In genomic region chr12:79006306-79006705, GRCh38 we compare ENCODE assay signal across 1 cellular context.
TF ChIP-seq lines count a peak whose summit lies in the region.

No MANE protein-coding gene starts in this region.

TF ChIP-seq in GM23338, 12 proteins besides CTCF, POLR2A, EP300 and RAD21 (continued from another document):
- TF ChIP-seq, protein P1, sequence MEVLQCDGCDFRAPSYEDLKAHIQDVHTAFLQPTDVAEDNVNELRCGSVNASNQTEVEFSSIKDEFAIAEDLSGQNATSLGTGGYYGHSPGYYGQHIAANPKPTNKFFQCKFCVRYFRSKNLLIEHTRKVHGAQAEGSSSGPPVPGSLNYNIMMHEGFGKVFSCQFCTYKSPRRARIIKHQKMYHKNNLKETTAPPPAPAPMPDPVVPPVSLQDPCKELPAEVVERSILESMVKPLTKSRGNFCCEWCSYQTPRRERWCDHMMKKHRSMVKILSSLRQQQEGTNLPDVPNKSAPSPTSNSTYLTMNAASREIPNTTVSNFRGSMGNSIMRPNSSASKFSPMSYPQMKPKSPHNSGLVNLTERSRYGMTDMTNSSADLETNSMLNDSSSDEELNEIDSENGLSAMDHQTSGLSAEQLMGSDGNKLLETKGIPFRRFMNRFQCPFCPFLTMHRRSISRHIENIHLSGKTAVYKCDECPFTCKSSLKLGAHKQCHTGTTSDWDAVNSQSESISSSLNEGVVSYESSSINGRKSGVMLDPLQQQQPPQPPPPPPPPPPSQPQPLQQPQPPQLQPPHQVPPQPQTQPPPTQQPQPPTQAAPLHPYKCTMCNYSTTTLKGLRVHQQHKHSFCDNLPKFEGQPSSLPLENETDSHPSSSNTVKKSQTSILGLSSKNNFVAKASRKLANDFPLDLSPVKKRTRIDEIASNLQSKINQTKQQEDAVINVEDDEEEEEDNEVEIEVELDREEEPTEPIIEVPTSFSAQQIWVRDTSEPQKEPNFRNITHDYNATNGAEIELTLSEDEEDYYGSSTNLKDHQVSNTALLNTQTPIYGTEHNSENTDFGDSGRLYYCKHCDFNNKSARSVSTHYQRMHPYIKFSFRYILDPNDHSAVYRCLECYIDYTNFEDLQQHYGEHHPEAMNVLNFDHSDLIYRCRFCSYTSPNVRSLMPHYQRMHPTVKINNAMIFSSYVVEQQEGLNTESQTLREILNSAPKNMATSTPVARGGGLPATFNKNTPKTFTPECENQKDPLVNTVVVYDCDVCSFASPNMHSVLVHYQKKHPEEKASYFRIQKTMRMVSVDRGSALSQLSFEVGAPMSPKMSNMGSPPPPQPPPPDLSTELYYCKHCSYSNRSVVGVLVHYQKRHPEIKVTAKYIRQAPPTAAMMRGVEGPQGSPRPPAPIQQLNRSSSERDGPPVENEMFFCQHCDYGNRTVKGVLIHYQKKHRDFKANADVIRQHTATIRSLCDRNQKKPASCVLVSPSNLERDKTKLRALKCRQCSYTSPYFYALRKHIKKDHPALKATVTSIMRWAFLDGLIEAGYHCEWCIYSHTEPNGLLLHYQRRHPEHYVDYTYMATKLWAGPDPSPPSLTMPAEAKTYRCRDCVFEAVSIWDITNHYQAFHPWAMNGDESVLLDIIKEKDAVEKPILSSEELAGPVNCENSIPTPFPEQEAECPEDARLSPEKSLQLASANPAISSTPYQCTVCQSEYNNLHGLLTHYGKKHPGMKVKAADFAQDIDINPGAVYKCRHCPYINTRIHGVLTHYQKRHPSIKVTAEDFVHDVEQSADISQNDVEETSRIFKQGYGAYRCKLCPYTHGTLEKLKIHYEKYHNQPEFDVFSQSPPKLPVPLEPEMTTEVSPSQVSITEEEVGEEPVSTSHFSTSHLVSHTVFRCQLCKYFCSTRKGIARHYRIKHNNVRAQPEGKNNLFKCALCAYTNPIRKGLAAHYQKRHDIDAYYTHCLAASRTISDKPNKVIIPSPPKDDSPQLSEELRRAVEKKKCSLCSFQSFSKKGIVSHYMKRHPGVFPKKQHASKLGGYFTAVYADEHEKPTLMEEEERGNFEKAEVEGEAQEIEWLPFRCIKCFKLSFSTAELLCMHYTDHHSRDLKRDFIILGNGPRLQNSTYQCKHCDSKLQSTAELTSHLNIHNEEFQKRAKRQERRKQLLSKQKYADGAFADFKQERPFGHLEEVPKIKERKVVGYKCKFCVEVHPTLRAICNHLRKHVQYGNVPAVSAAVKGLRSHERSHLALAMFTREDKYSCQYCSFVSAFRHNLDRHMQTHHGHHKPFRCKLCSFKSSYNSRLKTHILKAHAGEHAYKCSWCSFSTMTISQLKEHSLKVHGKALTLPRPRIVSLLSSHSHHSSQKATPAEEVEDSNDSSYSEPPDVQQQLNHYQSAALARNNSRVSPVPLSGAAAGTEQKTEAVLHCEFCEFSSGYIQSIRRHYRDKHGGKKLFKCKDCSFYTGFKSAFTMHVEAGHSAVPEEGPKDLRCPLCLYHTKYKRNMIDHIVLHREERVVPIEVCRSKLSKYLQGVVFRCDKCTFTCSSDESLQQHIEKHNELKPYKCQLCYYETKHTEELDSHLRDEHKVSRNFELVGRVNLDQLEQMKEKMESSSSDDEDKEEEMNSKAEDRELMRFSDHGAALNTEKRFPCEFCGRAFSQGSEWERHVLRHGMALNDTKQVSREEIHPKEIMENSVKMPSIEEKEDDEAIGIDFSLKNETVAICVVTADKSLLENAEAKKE (CRISPR knock-in tag; IDR thresholded peaks at IDR 0.05), result no peak
- TF ChIP-seq EZH2phosphoT487 (IDR thresholded peaks at IDR 0.05; ENCODE audit: unreplicated experiment), result no peak
- no peak for TF ChIP-seq ZNF331 (CRISPR knock-in tag; IDR thresholded peaks at IDR 0.05; ENCODE audit: low read depth)
- no peak for TF ChIP-seq CREB1 (CRISPR knock-in tag; IDR thresholded peaks at IDR 0.05; ENCODE audit: low read depth)
- TF ChIP-seq JUNB (IDR thresholded peaks at IDR 0.05; ENCODE audit: unreplicated experiment), result no peak
